3 cellular contexts compared by ENCODE assay signal in genomic region chr10:61618388-61618961, GRCh38.
TF ChIP-seq lines count a peak whose summit lies in the region.

No MANE protein-coding gene starts in this region.

TF ChIP-seq in SK-N-SH treated with all-trans-retinoic acid at 6 μM for 48 hours, 23 proteins besides CTCF, POLR2A, EP300 and RAD21:
- no peak for TF ChIP-seq OSR1 (CRISPR knock-in tag; IDR thresholded peaks at IDR 0.05)
- no peak for TF ChIP-seq ZFP3 (CRISPR knock-in tag; IDR thresholded peaks at IDR 0.05)
- TF ChIP-seq TOX (CRISPR knock-in tag; IDR thresholded peaks at IDR 0.05; ENCODE audit: borderline replicate concordance), result peak; percentile 54; the same call in 1 of the 2 replicates
- no peak for TF ChIP-seq PPARA (CRISPR knock-in tag; IDR thresholded peaks at IDR 0.05; ENCODE audit: borderline replicate concordance)
- TF ChIP-seq ISL1 (CRISPR knock-in tag; IDR thresholded peaks at IDR 0.05), result peak; percentile 75
- TF ChIP-seq PATZ1 (CRISPR knock-in tag; IDR thresholded peaks at IDR 0.05; ENCODE audit: borderline replicate concordance), result no peak

TF ChIP-seq in SK-N-SH, 30 proteins besides CTCF, POLR2A, EP300 and RAD21:
- TF ChIP-seq FOSL2 (IDR thresholded peaks at IDR 0.05; ENCODE audit: borderline replicate concordance, low read depth) (no peak), YY1 (IDR thresholded peaks at IDR 0.05; ENCODE audit: low read depth) (no peak), FOXM1 (IDR thresholded peaks at IDR 0.05; ENCODE audit: low read depth) (no peak), PBX3 (IDR thresholded peaks at IDR 0.05) (no peak), NRF1 (IDR thresholded peaks at IDR 0.05; ENCODE audit: low read depth, low read length) (no peak), RXRA (IDR thresholded peaks at IDR 0.05; ENCODE audit: borderline replicate concordance, low read depth) (no peak), EZH2phosphoT487 (IDR thresholded peaks at IDR 0.05; ENCODE audit: borderline replicate concordance, low read depth) (no peak), SIN3A (IDR thresholded peaks at IDR 0.05; ENCODE audit: borderline replicate concordance, low read depth, low read length) (no peak), RCOR1 (IDR thresholded peaks at IDR 0.05; ENCODE audit: low read length) (no peak), CHD2 (IDR thresholded peaks at IDR 0.05; ENCODE audit: low read length, partially characterized antibody) (no peak), REST (IDR thresholded peaks at IDR 0.05; ENCODE audit: low read depth, low read length) (no peak), TCF12 (IDR thresholded peaks at IDR 0.05) (no peak), RFX5 (IDR thresholded peaks at IDR 0.05; ENCODE audit: low read length) (no peak), NFIC (IDR thresholded peaks at IDR 0.05; ENCODE audit: borderline replicate concordance) (no peak), USF2 (IDR thresholded peaks at IDR 0.05; ENCODE audit: borderline replicate concordance, low read depth, low read length) (no peak), MXI1 (IDR thresholded peaks at IDR 0.05; ENCODE audit: low read depth, low read length) (no peak), TAF1 (IDR thresholded peaks at IDR 0.05; ENCODE audit: borderline replicate concordance, low read depth, low read length) (no peak), GABPA (IDR thresholded peaks at IDR 0.05; ENCODE audit: low read depth) (no peak), GATA2 (CRISPR knock-in tag; IDR thresholded peaks at IDR 0.05) (no peak), POLR2AphosphoS5 (IDR thresholded peaks at IDR 0.05; ENCODE audit: low read depth, low read length) (no peak)

TF ChIP-seq in K562, 482 proteins besides CTCF, POLR2A, EP300 and RAD21:
- TF ChIP-seq ZNF408 (CRISPR knock-in tag; IDR thresholded peaks at IDR 0.05; ENCODE audit: low read depth), result no peak
- no peak for TF ChIP-seq HMGXB4 (CRISPR knock-in tag; IDR thresholded peaks at IDR 0.05)
- no peak for TF ChIP-seq MED1 (CRISPR knock-in tag; IDR thresholded peaks at IDR 0.05; ENCODE audit: borderline replicate concordance)
- TF ChIP-seq YBX1 (IDR thresholded peaks at IDR 0.05), result no peak
- no peak for TF ChIP-seq CHAMP1 (IDR thresholded peaks at IDR 0.05)
- TF ChIP-seq HDAC8 (tag; IDR thresholded peaks at IDR 0.05), result no peak
- no peak for TF ChIP-seq NEUROD1 (IDR thresholded peaks at IDR 0.05; ENCODE audit: borderline replicate concordance, low read depth, low read length, partially characterized antibody)
- TF ChIP-seq ATF1 (CRISPR knock-in tag; IDR thresholded peaks at IDR 0.05), result no peak
- TF ChIP-seq ATF1 (tag; IDR thresholded peaks at IDR 0.05), result no peak
TF ChIP-seq in K562: peak in this region for 0.
